In the genomic region with DNA sequence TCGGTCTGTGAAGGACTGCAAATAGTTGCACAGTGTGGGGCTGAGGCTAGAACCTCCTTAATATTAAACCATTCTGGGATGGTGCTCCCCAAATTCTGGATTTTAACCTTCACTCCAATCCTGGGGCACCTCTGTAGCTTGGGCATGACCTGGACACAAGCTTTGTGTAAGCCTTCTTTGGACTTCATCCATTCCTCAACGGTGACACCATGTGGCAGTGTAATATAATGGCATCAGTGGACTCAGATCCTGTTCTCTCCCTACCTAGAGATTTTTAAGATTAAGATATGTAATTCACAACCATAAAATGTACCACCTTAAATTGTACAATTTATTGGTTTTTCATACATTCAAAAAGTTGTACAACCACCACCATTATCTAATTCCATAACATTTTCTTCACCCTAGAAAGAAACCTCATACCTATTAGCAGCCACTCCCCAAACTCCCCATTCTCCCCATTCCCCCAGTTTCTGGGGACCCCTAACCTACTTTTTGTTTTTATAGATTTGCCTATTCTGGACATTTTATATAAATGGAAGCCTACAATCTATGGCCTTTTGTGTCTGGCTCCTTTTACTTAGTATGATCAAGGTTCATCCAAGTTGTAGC, we compare ENCODE assay signal across 8 cellular contexts. TPM values are rescaled to one million over a fixed set of nuclear protein-coding genes. Genes with fewer than 3 reads are reported as not detected.
DNase-seq lines count a peak whose midpoint lies in the region; ATAC-seq and TF ChIP-seq lines count a peak whose summit lies in the region.

No MANE protein-coding gene starts in this region.

- H3K27me3 ChIP-seq in foreskin keratinocyte (no peaks in the 10 kb centered on the region), sigmoid colon (no peaks in the 10 kb centered on the region)

- TF ChIP-seq EP300 in sigmoid colon (IDR thresholded peaks at IDR 0.05): no peak

- no peaks in the 10 kb centered on the region for H3K27me3 Mint-ChIP-seq in activated CD4-positive, alpha-beta memory T cell treated with anti-CD3 and anti-CD28 coated beads for 36 hours
- no peaks in the 10 kb centered on the region for H3K27me3 Mint-ChIP-seq in activated CD4-positive, alpha-beta memory T cell treated with anti-CD3 and anti-CD28 coated beads, Interleukin-2, amount 10 ng/mL, durations not matched to agents 7 days and 5 days
- no peaks in the 10 kb centered on the region for H3K27me3 Mint-ChIP-seq in activated T-helper 2 cell treated with anti-CD3 and anti-CD28 coated beads, Interferon-gamma antibody, Interleukin-2, Interleukin-4, amounts not matched to agents 10 μg/mL and 5 μg/mL and 100 μg/mL, durations not matched to agents 14 hours and 24 hours and 36 hours (ENCODE audit: low read depth)

- TF ChIP-seq POLR2A in NB4 (IDR thresholded peaks at IDR 0.05; ENCODE audit: extremely low read depth, insufficient read length): no peak
- TF ChIP-seq POLR2A in sigmoid colon (IDR thresholded peaks at IDR 0.05): no peak

- POLR2A ChIA-PET in activated CD4-positive, alpha-beta memory T cell treated with anti-CD3 and anti-CD28 coated beads for 36 hours (lab: Charles Lee): interaction anchor here (1.4 kb wide), 1 partner anchor 145 kb away, joined by 5 read pairs; no protein-coding TSS in a partner anchor
- POLR2A ChIA-PET in activated CD4-positive, alpha-beta memory T cell treated with anti-CD3 and anti-CD28 coated beads, Interleukin-2, amount 10 ng/mL, durations not matched to agents 7 days and 5 days (lab: Charles Lee): interaction anchor here (1.0 kb wide), 1 partner anchor 649 kb away, joined by 3 read pairs; no protein-coding TSS in a partner anchor

- no peak overlapping the region for H3K27ac ChIP-seq in foreskin keratinocyte
- no peak overlapping the region for H3K27ac ChIP-seq in sigmoid colon

- CTCF ChIA-PET in activated CD4-positive, alpha-beta memory T cell treated with anti-CD3 and anti-CD28 coated beads for 36 hours (lab: Charles Lee): interaction anchor here (0.6 to 6.6 kb wide), 10 partner anchors 6 to 687 kb away, joined by 3 to 64 read pairs (median 7); partner anchors contain the start of genes CD274 and INSL6
- CTCF ChIA-PET in activated CD4-positive, alpha-beta memory T cell treated with anti-CD3 and anti-CD28 coated beads, Interleukin-2, amount 10 ng/mL, durations not matched to agents 7 days and 5 days (lab: Charles Lee): interaction anchor here (0.8 to 6.6 kb wide), 12 partner anchors 12 to 683 kb away, joined by 3 to 58 read pairs (median 4); partner anchors contain the start of genes INSL6 and PDCD1LG2

- H3K36me3 Mint-ChIP-seq in activated CD4-positive, alpha-beta memory T cell treated with anti-CD3 and anti-CD28 coated beads for 36 hours: no peaks in the 10 kb centered on the region
- H3K36me3 Mint-ChIP-seq in activated CD4-positive, alpha-beta memory T cell treated with anti-CD3 and anti-CD28 coated beads, Interleukin-2, amount 10 ng/mL, durations not matched to agents 7 days and 5 days (ENCODE audit: low read depth): no peaks in the 10 kb centered on the region
- H3K36me3 Mint-ChIP-seq in activated T-helper 2 cell treated with anti-CD3 and anti-CD28 coated beads, Interferon-gamma antibody, Interleukin-2, Interleukin-4, amounts not matched to agents 10 μg/mL and 5 μg/mL and 100 μg/mL, durations not matched to agents 14 hours and 24 hours and 36 hours (ENCODE audit: low read depth): no peaks in the 10 kb centered on the region

- intact Hi-C loops in activated CD4-positive, alpha-beta memory T cell treated with anti-CD3 and anti-CD28 coated beads for 36 hours (cut with micrococcal nuclease): loop anchor here (1.0 kb wide), 1 partner anchor 256 kb away; no protein-coding TSS in a partner anchor
- intact Hi-C loops in sigmoid colon (cut with DNase I): no loop called here
- intact Hi-C loops in activated T-helper 2 cell treated with anti-CD3 and anti-CD28 coated beads, Interferon-gamma antibody, Interleukin-2, Interleukin-4, amounts not matched to agents 10 μg/mL and 5 μg/mL and 100 μg/mL, durations not matched to agents 14 hours and 24 hours and 36 hours (cut with micrococcal nuclease): no loop called here

- H3K4me3 Mint-ChIP-seq in activated CD4-positive, alpha-beta memory T cell treated with anti-CD3 and anti-CD28 coated beads for 36 hours: no peak overlapping the region
- no peak overlapping the region for H3K4me3 Mint-ChIP-seq in activated CD4-positive, alpha-beta memory T cell treated with anti-CD3 and anti-CD28 coated beads, Interleukin-2, amount 10 ng/mL, durations not matched to agents 7 days and 5 days
- H3K4me3 Mint-ChIP-seq in activated T-helper 2 cell treated with anti-CD3 and anti-CD28 coated beads, Interferon-gamma antibody, Interleukin-2, Interleukin-4, amounts not matched to agents 10 μg/mL and 5 μg/mL and 100 μg/mL, durations not matched to agents 14 hours and 24 hours and 36 hours (ENCODE audit: low read depth): no peak overlapping the region

- H3K9me3 ChIP-seq in sigmoid colon: no peaks in the 10 kb centered on the region

- H3K4me1 Mint-ChIP-seq in activated CD4-positive, alpha-beta memory T cell treated with anti-CD3 and anti-CD28 coated beads for 36 hours (ENCODE audit: low read depth): peaks cover 58% of the 10 kb centered on the region
- peaks cover 54% of the 10 kb centered on the region for H3K4me1 Mint-ChIP-seq in activated CD4-positive, alpha-beta memory T cell treated with anti-CD3 and anti-CD28 coated beads, Interleukin-2, amount 10 ng/mL, durations not matched to agents 7 days and 5 days
- peaks cover 55% of the 10 kb centered on the region for H3K4me1 Mint-ChIP-seq in activated T-helper 2 cell treated with anti-CD3 and anti-CD28 coated beads, Interferon-gamma antibody, Interleukin-2, Interleukin-4, amounts not matched to agents 10 μg/mL and 5 μg/mL and 100 μg/mL, durations not matched to agents 14 hours and 24 hours and 36 hours (ENCODE audit: low read depth)

- peak overlapping the region; percentile 45 for H3K27ac Mint-ChIP-seq in activated CD4-positive, alpha-beta memory T cell treated with anti-CD3 and anti-CD28 coated beads for 36 hours
- no peak overlapping the region for H3K27ac Mint-ChIP-seq in activated CD4-positive, alpha-beta memory T cell treated with anti-CD3 and anti-CD28 coated beads, Interleukin-2, amount 10 ng/mL, durations not matched to agents 7 days and 5 days
- no peak overlapping the region for H3K27ac Mint-ChIP-seq in activated T-helper 2 cell treated with anti-CD3 and anti-CD28 coated beads, Interferon-gamma antibody, Interleukin-2, Interleukin-4, amounts not matched to agents 10 μg/mL and 5 μg/mL and 100 μg/mL, durations not matched to agents 14 hours and 24 hours and 36 hours

- TF ChIP-seq CTCF in NB4 (IDR thresholded peaks at IDR 0.05; ENCODE audit: low read depth, low read length): peak; percentile 68
- TF ChIP-seq CTCF in foreskin keratinocyte (conservative IDR thresholded peaks at IDR 0.05): peak; percentile 65
- peak in 3 of 4 experiments; percentile 9 to 46 (median 16) for TF ChIP-seq CTCF in sigmoid colon (IDR thresholded peaks at IDR 0.05)

- H3K4me1 ChIP-seq in foreskin keratinocyte (peaks cover 32% of the 10 kb centered on the region), sigmoid colon (peaks cover 0 to 8% (median 8%) of the 10 kb centered on the region in 4 donors)

- H3K4me3 ChIP-seq in NB4 (ENCODE audit: low read depth, low read length) (no peak overlapping the region), sigmoid colon (no peak overlapping the region)

- peak; percentile 46 for DNase-seq in activated CD4-positive, alpha-beta memory T cell treated with anti-CD3 and anti-CD28 coated beads for 36 hours
- DNase-seq in activated CD4-positive, alpha-beta memory T cell treated with anti-CD3 and anti-CD28 coated beads, Interleukin-2, amount 10 ng/mL, durations not matched to agents 7 days and 5 days: no peak
- DNase-seq in NB4 (ENCODE audit: low read depth) (peak; percentile 81), T1000 (lab: John Stamatoyannopoulos, UW) (peak; percentile 5), foreskin keratinocyte (peak in 1 of 2 donors; percentile 46), sigmoid colon (no peak), epidermal melanocyte (ENCODE audit: insufficient read length, low spot score) (no peak)
- no peak for DNase-seq in activated T-helper 2 cell treated with anti-CD3 and anti-CD28 coated beads, Interferon-gamma antibody, Interleukin-2, Interleukin-4, amounts not matched to agents 10 μg/mL and 5 μg/mL and 100 μg/mL, durations not matched to agents 14 hours and 24 hours and 36 hours (ENCODE audit: low spot score)

- peaks cover 2% of the 10 kb centered on the region for H3K9me3 Mint-ChIP-seq in activated CD4-positive, alpha-beta memory T cell treated with anti-CD3 and anti-CD28 coated beads for 36 hours
- no peaks in the 10 kb centered on the region for H3K9me3 Mint-ChIP-seq in activated CD4-positive, alpha-beta memory T cell treated with anti-CD3 and anti-CD28 coated beads, Interleukin-2, amount 10 ng/mL, durations not matched to agents 7 days and 5 days
- H3K9me3 Mint-ChIP-seq in activated T-helper 2 cell treated with anti-CD3 and anti-CD28 coated beads, Interferon-gamma antibody, Interleukin-2, Interleukin-4, amounts not matched to agents 10 μg/mL and 5 μg/mL and 100 μg/mL, durations not matched to agents 14 hours and 24 hours and 36 hours: no peaks in the 10 kb centered on the region

- no peaks in the 10 kb centered on the region for H3K36me3 ChIP-seq in sigmoid colon

- 42 to 48% methylated on average over 2 of the region's 2 CpGs for WGBS in sigmoid colon, 2 donors

- ATAC-seq in foreskin keratinocyte: no peak

RNA-seq across cellular contexts. Expression of gene PLGRKT, which starts 4.8 kb away (rescaled TPM):
- 10 to 100 TPM; 52.9 to 59.4 TPM for total RNA-seq in activated CD4-positive, alpha-beta memory T cell treated with anti-CD3 and anti-CD28 coated beads for 36 hours
- total RNA-seq in activated CD4-positive, alpha-beta memory T cell treated with anti-CD3 and anti-CD28 coated beads, Interleukin-2, amount 10 ng/mL, durations not matched to agents 7 days and 5 days: 10 to 100 TPM; 32.0 TPM
- total RNA-seq in foreskin keratinocyte (49.3 and 55.6 TPM in 2 replicates), sigmoid colon (10 to 100 TPM; 14.1 to 25.0 (median 19.7) TPM)
- polyA plus RNA-seq in foreskin keratinocyte (56.3 and 57.2 TPM in 2 replicates), sigmoid colon (10 to 100 TPM; 47.6 to 94.6 (median 81.7) TPM)
- 39.3 and 42.3 TPM in 2 replicates for total RNA-seq in activated T-helper 2 cell treated with anti-CD3 and anti-CD28 coated beads, Interferon-gamma antibody, Interleukin-2, Interleukin-4, amounts not matched to agents 10 μg/mL and 5 μg/mL and 100 μg/mL, durations not matched to agents 14 hours and 24 hours and 36 hours

RNA-seq across cellular contexts. Expression of gene CD274, which starts 7.8 kb away (rescaled TPM):
- total RNA-seq in activated CD4-positive, alpha-beta memory T cell treated with anti-CD3 and anti-CD28 coated beads for 36 hours: 10 to 100 TPM; 28.3 to 32.4 TPM
- 10 to 100 TPM; 12.4 to 12.6 TPM for total RNA-seq in activated CD4-positive, alpha-beta memory T cell treated with anti-CD3 and anti-CD28 coated beads, Interleukin-2, amount 10 ng/mL, durations not matched to agents 7 days and 5 days
- total RNA-seq in foreskin keratinocyte (26.1 and 27.6 TPM in 2 replicates), sigmoid colon (1 to 10 TPM in 3 of 4 donors, under 1 TPM in 1; 0.68 to 8.9 (median 1.3) TPM)
- polyA plus RNA-seq in foreskin keratinocyte (11.5 and 12.1 TPM in 2 replicates), sigmoid colon (1 to 10 TPM; 1.4 to 4.3 (median 4.2) TPM)
- 36.7 and 40.5 TPM in 2 replicates for total RNA-seq in activated T-helper 2 cell treated with anti-CD3 and anti-CD28 coated beads, Interferon-gamma antibody, Interleukin-2, Interleukin-4, amounts not matched to agents 10 μg/mL and 5 μg/mL and 100 μg/mL, durations not matched to agents 14 hours and 24 hours and 36 hours

Comparison
In these comparisons a context has a peak if more than half of its experiments do, and no peak if none do; other contexts are left out.
1. DNase-seq: peak in activated CD4-positive, alpha-beta memory T cell treated with anti-CD3 and anti-CD28 coated beads for 36 hours (single experiment), NB4 (single experiment) and T1000 (single experiment); none in activated CD4-positive, alpha-beta memory T cell treated with anti-CD3 and anti-CD28 coated beads, Interleukin-2, amount 10 ng/mL, durations not matched to agents 7 days and 5 days (single experiment), sigmoid colon (single experiment), activated T-helper 2 cell treated with anti-CD3 and anti-CD28 coated beads, Interferon-gamma antibody, Interleukin-2, Interleukin-4, amounts not matched to agents 10 μg/mL and 5 μg/mL and 100 μg/mL, durations not matched to agents 14 hours and 24 hours and 36 hours (single experiment) and epidermal melanocyte (single experiment).
2. CTCF ChIP-seq: peak in every context shown above with its lines; median percentile 68 in NB4; 65 in foreskin keratinocyte; 16 in sigmoid colon.